11 cellular contexts compared by ENCODE assay signal in genomic region chr1:15168479-15168878, GRCh38. TPM values are rescaled to one million over a fixed set of nuclear protein-coding genes. Genes with fewer than 3 reads are reported as not detected.
A peak's percentile ranks its signal among the peaks of the same experiment; 100 is the strongest.
DNase-seq lines count a peak whose midpoint lies in the region; ATAC-seq and TF ChIP-seq lines count a peak whose summit lies in the region.
"Had no signal": no experiment of that assay in that cellular context is flagged by ENCODE, and none has a peak within 500 bp of the region (broad histone marks: within the 10 kb centered on the region; RNA-seq: fewer than 3 reads in every experiment).

No MANE protein-coding gene starts in this region.

- H3K36me3 ChIP-seq in left ventricle myocardium inferior (no peaks in the 10 kb centered on the region), adrenal gland (replicated peaks in 1 of 2) (no peaks in the 10 kb centered on the region), testis (ENCODE audit: low read depth, missing control alignments) (no peaks in the 10 kb centered on the region)
- H3K36me3 ChIP-seq: BLaER1 had no signal

- H3K9me3 ChIP-seq in right cardiac atrium (ENCODE audit: control insufficient read depth, low read length) (no peaks in the 10 kb centered on the region), left ventricle myocardium inferior (replicated peaks) (no peaks in the 10 kb centered on the region), adrenal gland (replicated peaks in 1 of 3) (no peaks in the 10 kb centered on the region), testis (no peaks in the 10 kb centered on the region)
- H3K9me3 ChIP-seq: BLaER1 had no signal

- WGBS in right cardiac atrium: 53% methylated on average over 5 of the region's 5 CpGs
- WGBS in adrenal gland, 4 donors: 7 to 23% (median 22%) methylated on average over 5 of the region's 5 CpGs
- WGBS in lower leg skin, 2 donors: 20 to 32% methylated on average over 5 of the region's 5 CpGs
- WGBS in testis, 2 donors: 41 to 49% methylated on average over 5 of the region's 5 CpGs

- H3K4me1 ChIP-seq in right cardiac atrium (ENCODE audit: control insufficient read depth, insufficient read depth, low read length): peaks cover 3% of the 10 kb centered on the region
- peaks cover 8% of the 10 kb centered on the region for H3K4me1 ChIP-seq in left ventricle myocardium inferior
- H3K4me1 ChIP-seq in adrenal gland (replicated peaks in 1 of 2): peaks cover 28 to 41% of the 10 kb centered on the region in 2 donors
- H3K4me1 ChIP-seq in testis: peaks cover 6% of the 10 kb centered on the region

- peak in 1 of 2 donors; percentile 20 for TF ChIP-seq POLR2A in adrenal gland (IDR thresholded peaks at IDR 0.05)
- no peak for TF ChIP-seq POLR2A in lower leg skin (IDR thresholded peaks at IDR 0.05)
- no peak for TF ChIP-seq POLR2A in testis (IDR thresholded peaks at IDR 0.05)

- intact Hi-C loops in right cardiac atrium (cut with DNase I): no loop called here
- intact Hi-C loops in left ventricle myocardium inferior (cut with micrococcal nuclease): no loop called here
- intact Hi-C loops in adrenal gland (cut with DNase I): no loop called here
- intact Hi-C loops in lower leg skin (cut with DNase I; ENCODE audit: low total_unique reads): no loop called here
- intact Hi-C loops in testis (cut with DNase I; ENCODE audit: low total_unique reads): no loop called here

- no peak overlapping the region for H3K27ac ChIP-seq in right cardiac atrium (ENCODE audit: low read length)
- H3K27ac ChIP-seq in left ventricle myocardium inferior (replicated peaks): no peak overlapping the region
- peak overlapping the region; percentile 43 to 82 (median 51) for H3K27ac ChIP-seq in adrenal gland
- no peak overlapping the region for H3K27ac ChIP-seq in testis
- H3K27ac ChIP-seq: BLaER1 had no signal

- DNase-seq in right cardiac atrium: no peak
- DNase-seq in left ventricle myocardium inferior: no peak
- peak in 6 of 7 donors; percentile 67 to 85 (median 78) for DNase-seq in adrenal gland
- peak; percentile 93 for DNase-seq in kidney glomerular epithelial cell (lab: John Stamatoyannopoulos, UW)
- DNase-seq in lower leg skin (ENCODE audit: low spot score in 2 of 2): no peak
- no peak for DNase-seq in testis
- DNase-seq in cerebellar nuclear complex (lab: John Stamatoyannopoulos, UW): no peak
- DNase-seq: activated CD4-positive, alpha-beta T cell treated with anti-CD3 and anti-CD28 coated beads, Interleukin-2, amount 50 U/mL, for 48 hours; KG1 had no signal

- ATAC-seq in right cardiac atrium: peak; percentile 50 to 56
- ATAC-seq in HG03039 (IDR thresholded peaks at IDR 0.05; ENCODE audit: unreplicated experiment): no peak

- TF ChIP-seq CTCF in left ventricle myocardium inferior (IDR thresholded peaks at IDR 0.05; ENCODE audit: borderline replicate concordance) (no peak), adrenal gland (IDR thresholded peaks at IDR 0.05) (no peak), lower leg skin (IDR thresholded peaks at IDR 0.05) (no peak), testis (IDR thresholded peaks at IDR 0.05) (no peak)

- no peaks in the 10 kb centered on the region for H3K27me3 ChIP-seq in right cardiac atrium (ENCODE audit: control insufficient read depth, insufficient read depth)
- H3K27me3 ChIP-seq in left ventricle myocardium inferior (ENCODE audit: low read depth): no peaks in the 10 kb centered on the region
- no peaks in the 10 kb centered on the region for H3K27me3 ChIP-seq in adrenal gland
- no peaks in the 10 kb centered on the region for H3K27me3 ChIP-seq in testis
- H3K27me3 ChIP-seq: BLaER1 had no signal

- no peak overlapping the region for H3K4me3 ChIP-seq in right cardiac atrium (ENCODE audit: low read length)
- H3K4me3 ChIP-seq in left ventricle myocardium inferior: no peak overlapping the region
- H3K4me3 ChIP-seq in adrenal gland: no peak overlapping the region
- no peak overlapping the region for H3K4me3 ChIP-seq in lower leg skin (ENCODE audit: low read depth, poor library complexity, severe bottlenecking)
- H3K4me3 ChIP-seq in testis: no peak overlapping the region
- H3K4me3 ChIP-seq: BLaER1 had no signal

RNA-seq across cellular contexts. Expression of gene TMEM51, which starts 14.9 kb away (rescaled TPM):
- total RNA-seq in right cardiac atrium (1 to 10 TPM; 3.7 to 5.4 (median 4.6) TPM), left ventricle myocardium inferior (4.1 TPM), adrenal gland (10 to 100 TPM; 25.0 to 46.5 (median 35.8) TPM), lower leg skin (10 to 100 TPM in 1 of 4 donors, 1 to 10 TPM in 3; 8.5 to 10.3 (median 9.1) TPM), testis (1 to 10 TPM; 5.3 to 7.9 TPM)
- polyA plus RNA-seq in right cardiac atrium (4.3 TPM), adrenal gland (10 to 100 TPM; 14.6 to 35.9 (median 19.7) TPM), testis (ENCODE audit: insufficient read depth, low read depth, low replicate concordance) (5.3 TPM)

Comparison
In these comparisons a context has a peak if more than half of its experiments do, and no peak if none do; other contexts are left out.
1. DNase-seq: peak in adrenal gland (6 of 7) and kidney glomerular epithelial cell (single experiment); none in right cardiac atrium (0 of 3), left ventricle myocardium inferior (single experiment), lower leg skin (0 of 2), testis (single experiment) and cerebellar nuclear complex (0 of 2).
2. H3K27ac ChIP-seq: peak in adrenal gland (5 of 5); none in right cardiac atrium (single experiment), left ventricle myocardium inferior (single experiment) and testis (0 of 2).